In the genomic region with DNA sequence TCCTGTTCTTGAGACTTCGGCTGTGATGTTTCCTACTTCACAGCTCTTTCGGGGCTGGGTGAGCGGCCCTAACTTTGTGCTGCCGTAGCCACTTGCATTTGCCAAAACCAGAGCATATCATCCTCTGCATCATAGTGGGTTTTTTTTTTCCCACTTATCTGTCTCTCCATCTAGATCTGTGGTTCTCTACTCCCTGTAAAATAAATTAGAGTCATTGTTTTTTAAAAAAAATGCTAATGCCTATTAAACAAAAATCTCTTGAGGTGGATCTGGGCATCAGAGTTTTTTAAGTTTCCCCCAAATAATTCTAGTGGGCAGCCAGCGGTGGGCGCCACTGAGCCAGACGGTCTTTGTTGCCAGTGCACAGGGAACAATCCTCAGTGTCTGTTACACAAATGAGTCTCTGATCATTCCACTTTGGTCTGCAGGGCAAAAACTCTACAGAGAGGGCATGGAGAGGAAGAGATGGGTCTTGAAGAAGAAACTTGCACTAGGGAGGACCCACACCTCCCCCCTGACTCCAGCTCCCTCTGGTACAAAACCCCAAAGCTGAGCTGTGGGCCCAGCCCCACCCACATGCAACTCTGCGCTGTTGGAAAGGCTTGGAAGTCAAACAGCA, we compare ENCODE assay signal across 8 cellular contexts.
A peak's percentile ranks its signal among the peaks of the same experiment; 100 is the strongest.
DNase-seq lines count a peak whose midpoint lies in the region; ATAC-seq, FAIRE-seq and TF ChIP-seq lines count a peak whose summit lies in the region.

No MANE protein-coding gene starts in this region.

- intact Hi-C loops in left colon (cut with DNase I, micrococcal nuclease): no loop called here

- DNase-seq in NCI-H146 treated with DMSO at 0.1 percent for 48 hours (lab: John Stamatoyannopoulos, UW; ENCODE audit: unreplicated experiment) (peak; percentile 40), neural crest cell (ENCODE audit: low read depth, low spot score) (peak; percentile 9), left colon (no peak), D341Med (ENCODE audit: low spot score) (no peak), RCC 7860 (ENCODE audit: low spot score) (no peak)
- DNase-seq in activated naive CD4-positive, alpha-beta T cell treated with anti-CD3 and anti-CD28 coated beads, Interleukin-2, amount 50 U/mL, for 16 hours: peak; percentile 53

- no peak overlapping the region for H3K4me3 Mint-ChIP-seq in neural crest cell

- peak overlapping the region; percentile 31 for H3K27ac Mint-ChIP-seq in neural crest cell (ENCODE audit: unreplicated experiment)

- peaks cover 30% of the 10 kb centered on the region for H3K4me1 ChIP-seq in ES-I3 (ENCODE audit: insufficient read depth, low read length)

- H3K9ac ChIP-seq in ES-I3 (ENCODE audit: low read depth, low read length): peak overlapping the region; percentile 18

- H3K36me3 ChIP-seq in ES-I3 (ENCODE audit: insufficient read depth, low read length): no peaks in the 10 kb centered on the region

- ATAC-seq in HG03025 (IDR thresholded peaks at IDR 0.05; ENCODE audit: low FRiP score, unreplicated experiment) (no peak), left colon (no peak)

- peaks cover 45% of the 10 kb centered on the region for H3K4me1 Mint-ChIP-seq in neural crest cell

- H3K9me3 Mint-ChIP-seq in neural crest cell: peaks cover 6% of the 10 kb centered on the region

- no peak for FAIRE-seq in RCC 7860 (lab: Jason Lieb, UNC)

- H3K27me3 Mint-ChIP-seq in neural crest cell (ENCODE audit: low read depth): no peaks in the 10 kb centered on the region

- no peaks in the 10 kb centered on the region for H3K9me3 ChIP-seq in ES-I3 (ENCODE audit: control insufficient read depth, insufficient read depth, low read length)

- no peaks in the 10 kb centered on the region for H3K36me3 Mint-ChIP-seq in neural crest cell (ENCODE audit: low read depth)

- TF ChIP-seq CTCF in neural crest cell (conservative IDR thresholded peaks at IDR 0.05): peak; percentile 43

Comparison
In these comparisons a context has a peak if more than half of its experiments do, and no peak if none do; other contexts are left out.
1. DNase-seq: peak in NCI-H146 treated with DMSO at 0.1 percent for 48 hours (single experiment), activated naive CD4-positive, alpha-beta T cell treated with anti-CD3 and anti-CD28 coated beads, Interleukin-2, amount 50 U/mL, for 16 hours (single experiment) and neural crest cell (single experiment); none in left colon (0 of 2), D341Med (single experiment) and RCC 7860 (single experiment).